In genomic region chr22:29787371-29787980, GRCh38 we compare ENCODE assay signal across 23 cellular contexts. TPM values are rescaled to one million over a fixed set of nuclear protein-coding genes. Genes with fewer than 3 reads are reported as not detected.
A peak's percentile ranks its signal among the peaks of the same experiment; 100 is the strongest.
DNase-seq lines count a peak whose midpoint lies in the region; ATAC-seq and TF ChIP-seq lines count a peak whose summit lies in the region.
"Had no signal": no experiment of that assay in that cellular context is flagged by ENCODE, and none has a peak within 500 bp of the region (broad histone marks: within the 10 kb centered on the region; RNA-seq: fewer than 3 reads in every experiment).

No MANE protein-coding gene starts in this region.

- intact Hi-C loops in natural killer cell (cut with micrococcal nuclease), result no loop called here

- H2AFZ ChIP-seq in H9 (ENCODE audit: low read length) (no peak overlapping the region), smooth muscle cell (ENCODE audit: low read depth) (no peak overlapping the region)
- H2AFZ ChIP-seq: GM23248 had no signal

- no peak overlapping the region for H3K56ac ChIP-seq in H9 (ENCODE audit: insufficient read length, low read depth, low read length)

- H3K27me3 Mint-ChIP-seq in H9 (ENCODE audit: low read depth), result no peaks in the 10 kb centered on the region
- H3K27me3 Mint-ChIP-seq in natural killer cell (ENCODE audit: low read depth in 2 of 2), result no peaks in the 10 kb centered on the region
- H3K27me3 Mint-ChIP-seq in T-helper 2 cell treated with Interferon-gamma antibody and Interleukin-4, amounts not matched to agents 5 μg/mL and 100 μg/mL, for 36 hours (ENCODE audit: low read depth), result no peaks in the 10 kb centered on the region
- H3K27me3 Mint-ChIP-seq: activated T-helper 17 cell treated with anti-CD3 and anti-CD28 coated beads, Interleukin-2, amount 50 U/mL, for 72 hours; IgD-negative memory B cell; memory B cell; natural killer cell treated with Interleukin-12 subunit alpha and Interleukin-12 subunit beta and Interleukin-15 and Interleukin-18, amount 100 ng/mL, for 72 hours had no signal

- H2BK5ac ChIP-seq in H9 (ENCODE audit: insufficient read length, low read length), result no peak overlapping the region

- no peaks in the 10 kb centered on the region for H3K79me1 ChIP-seq in H9 (ENCODE audit: insufficient read depth, low read depth, low read length, poor library complexity, severe bottlenecking)

- H3K27ac Mint-ChIP-seq in H9, result peak overlapping the region in 2 of 3 experiments; percentile 23 to 60; a peak in 5 of 7 replicates
- no peak overlapping the region for H3K27ac Mint-ChIP-seq in natural killer cell
- no peak overlapping the region for H3K27ac Mint-ChIP-seq in T-helper 2 cell treated with Interferon-gamma antibody and Interleukin-4, amounts not matched to agents 5 μg/mL and 100 μg/mL, for 36 hours
- H3K27ac Mint-ChIP-seq: activated T-helper 17 cell treated with anti-CD3 and anti-CD28 coated beads, Interleukin-2, amount 50 U/mL, for 72 hours; CD8-positive, alpha-beta T cell; IgD-negative memory B cell; natural killer cell treated with Interleukin-12 subunit alpha and Interleukin-12 subunit beta and Interleukin-15 and Interleukin-18, amount 100 ng/mL, for 72 hours had no signal

- H3K14ac ChIP-seq in H9 (ENCODE audit: insufficient read depth, low read length), result no peak overlapping the region

- peaks cover 4% of the 10 kb centered on the region for H3K36me3 ChIP-seq in smooth muscle cell (ENCODE audit: low read depth)

- no peak overlapping the region for H4K8ac ChIP-seq in H9 (replicated peaks; ENCODE audit: insufficient read length, low read depth, low read length)

- H2BK120ac ChIP-seq in H9 (ENCODE audit: low read depth, low read length, poor library complexity, severe bottlenecking), result no peak overlapping the region

- H3K36me3 Mint-ChIP-seq in H9 (ENCODE audit: insufficient read depth in 1 of 3, low read depth in 3 of 3) (peaks cover 2 to 44% (median 29%) of the 10 kb centered on the region in 3 experiments; a peak in 6 of 7 replicates), natural killer cell (peaks cover 9% of the 10 kb centered on the region)
- H3K36me3 Mint-ChIP-seq in T-helper 2 cell treated with Interferon-gamma antibody and Interleukin-4, amounts not matched to agents 5 μg/mL and 100 μg/mL, for 36 hours (ENCODE audit: low read depth), result peaks cover 25% of the 10 kb centered on the region

- H3K9me3 Mint-ChIP-seq in H9, result no peaks in the 10 kb centered on the region
- H3K9me3 Mint-ChIP-seq in natural killer cell, result no peaks in the 10 kb centered on the region
- no peaks in the 10 kb centered on the region for H3K9me3 Mint-ChIP-seq in T-helper 2 cell treated with Interferon-gamma antibody and Interleukin-4, amounts not matched to agents 5 μg/mL and 100 μg/mL, for 36 hours
- H3K9me3 Mint-ChIP-seq: activated T-helper 17 cell treated with anti-CD3 and anti-CD28 coated beads, Interleukin-2, amount 50 U/mL, for 72 hours; CD8-positive, alpha-beta T cell; IgD-negative memory B cell; immature natural killer cell; memory B cell; natural killer cell treated with Interleukin-12 subunit alpha and Interleukin-12 subunit beta and Interleukin-15 and Interleukin-18, amount 100 ng/mL, for 72 hours had no signal

- no peaks in the 10 kb centered on the region for H3K27me3 ChIP-seq in H9 (ENCODE audit: insufficient read depth, low read length)
- no peaks in the 10 kb centered on the region for H3K27me3 ChIP-seq in smooth muscle cell (ENCODE audit: low read depth)
- H3K27me3 ChIP-seq: heart left ventricle, SJSA1, upper lobe of right lung had no signal

- WGBS in H9 (ENCODE audit: extremely low coverage, insufficient read length, low lambda C conversion rate), result no CpG with 5 or more reads among the region's 9 CpGs
- 81% methylated on average over 9 of the region's 9 CpGs for WGBS in smooth muscle cell (ENCODE audit: low lambda C conversion rate)

- H3K4me3 Mint-ChIP-seq in H9, result no peak overlapping the region
- no peak overlapping the region for H3K4me3 Mint-ChIP-seq in natural killer cell
- no peak overlapping the region for H3K4me3 Mint-ChIP-seq in T-helper 2 cell treated with Interferon-gamma antibody and Interleukin-4, amounts not matched to agents 5 μg/mL and 100 μg/mL, for 36 hours
- H3K4me3 Mint-ChIP-seq: activated T-helper 17 cell treated with anti-CD3 and anti-CD28 coated beads, Interleukin-2, amount 50 U/mL, for 72 hours; CD8-positive, alpha-beta T cell; IgD-negative memory B cell; immature natural killer cell; memory B cell; natural killer cell treated with Interleukin-12 subunit alpha and Interleukin-12 subunit beta and Interleukin-15 and Interleukin-18, amount 100 ng/mL, for 72 hours had no signal

- DNase-seq in H9 (no peak), SK-N-DZ (ENCODE audit: low spot score) (peak; percentile 19), islet precursor cell (peak; percentile 81), smooth muscle cell (lab: John Stamatoyannopoulos, UW; ENCODE audit: unreplicated experiment) (no peak), kidney tubule cell (ENCODE audit: low spot score) (no peak), natural killer cell (no peak)
- DNase-seq in T-helper 2 cell treated with Interferon-gamma antibody and Interleukin-4, amounts not matched to agents 5 μg/mL and 100 μg/mL, for 36 hours (ENCODE audit: low spot score), result no peak
- DNase-seq: activated CD4-positive, CD25-positive, alpha-beta regulatory T cell treated with anti-CD3 and anti-CD28 coated beads, Interleukin-2, amount 50 U/mL, for 72 hours; CD8-positive, alpha-beta T cell; DMS79 treated with DMSO at 0.1 percent for 48 hours; effector CD8-positive, alpha-beta T cell; GM23248; heart left ventricle; immature natural killer cell; NCI-H2029 treated with DMSO at 0.1 percent for 48 hours; OCI-M1; stimulated activated naive CD4-positive, alpha-beta T cell; upper lobe of right lung had no signal

- H3F3A ChIP-seq in smooth muscle cell (ENCODE audit: low read depth), result no peaks in the 10 kb centered on the region

- H4K91ac ChIP-seq in H9 (ENCODE audit: insufficient read length, low read depth, low read length), result no peak overlapping the region

- H3K9me3 ChIP-seq in H9 (ENCODE audit: control insufficient read depth, low read depth, low read length), result no peaks in the 10 kb centered on the region
- H3K9me3 ChIP-seq in smooth muscle cell (replicated peaks; ENCODE audit: low read depth), result no peaks in the 10 kb centered on the region
- H3K9me3 ChIP-seq: heart left ventricle, SJSA1, upper lobe of right lung had no signal

- H3K23me2 ChIP-seq in H9 (ENCODE audit: insufficient read length, low read depth, low read length, poor library complexity, severe bottlenecking), result no peaks in the 10 kb centered on the region

- H3K79me2 ChIP-seq in H9 (ENCODE audit: insufficient read depth, low read length) (no peaks in the 10 kb centered on the region), smooth muscle cell (ENCODE audit: low read depth) (no peaks in the 10 kb centered on the region)

- H2AK5ac ChIP-seq in H9 (ENCODE audit: insufficient read length, low read length), result no peak overlapping the region

- no peak overlapping the region for H3T11ph ChIP-seq in H9 (ENCODE audit: low read length)

- no peaks in the 10 kb centered on the region for H3K4me1 ChIP-seq in H9 (ENCODE audit: insufficient read depth, low read length)
- no peaks in the 10 kb centered on the region for H3K4me1 ChIP-seq in smooth muscle cell (ENCODE audit: low read depth)

- H3K27ac ChIP-seq in H9 (ENCODE audit: insufficient read length, low read depth, low read length) (no peak overlapping the region), smooth muscle cell (ENCODE audit: low read depth) (peak overlapping the region; percentile 24)
- H3K27ac ChIP-seq: GM23248, heart left ventricle, SJSA1, upper lobe of right lung had no signal

- no peak overlapping the region for H2BK20ac ChIP-seq in H9 (ENCODE audit: low read depth, low read length, poor library complexity, severe bottlenecking)

- no peak overlapping the region for H3K4me2 ChIP-seq in H9 (ENCODE audit: insufficient read depth, insufficient read length, low read length)
- H3K4me2 ChIP-seq in smooth muscle cell, result no peak overlapping the region

- no peak for TF ChIP-seq CTCF in H9 (conservative IDR thresholded peaks at IDR 0.05)
- no peak for TF ChIP-seq CTCF in smooth muscle cell (IDR thresholded peaks at IDR 0.05; ENCODE audit: borderline replicate concordance, insufficient read depth, poor library complexity, severe bottlenecking)
- TF ChIP-seq CTCF in natural killer cell (IDR thresholded peaks at IDR 0.05), result no peak

- no peak overlapping the region for H2BK15ac ChIP-seq in H9 (ENCODE audit: low read depth, low read length)

- no peak overlapping the region for H3K18ac ChIP-seq in H9 (ENCODE audit: insufficient read length, low read depth, low read length)

- H3K4me3 ChIP-seq in smooth muscle cell, result no peak overlapping the region
- H3K4me3 ChIP-seq: GM23248, heart left ventricle, SJSA1, upper lobe of right lung had no signal

- no peak overlapping the region for H3K9ac ChIP-seq in H9 (ENCODE audit: extremely low read depth, insufficient read length, low read length)
- no peak overlapping the region for H3K9ac ChIP-seq in smooth muscle cell (ENCODE audit: low read depth)
- H3K9ac ChIP-seq: GM23248 had no signal

- H4K20me1 ChIP-seq in H9 (ENCODE audit: control insufficient read depth, insufficient read depth, insufficient read length) (no peaks in the 10 kb centered on the region), smooth muscle cell (ENCODE audit: low read depth) (no peaks in the 10 kb centered on the region)

- no peak for ATAC-seq in natural killer cell
- ATAC-seq: activated T-helper 17 cell treated with anti-CD3 and anti-CD28 coated beads, Interleukin-2, amount 50 U/mL, for 72 hours; CD8-positive, alpha-beta T cell; heart left ventricle; upper lobe of right lung had no signal

- no peak overlapping the region for H2BK12ac ChIP-seq in H9 (ENCODE audit: insufficient read length, low read depth, low read length)

- no peak overlapping the region for H3K23ac ChIP-seq in H9 (ENCODE audit: insufficient read length, low read depth, low read length)

- H3K4ac ChIP-seq in H9 (ENCODE audit: low read depth, low read length), result no peak overlapping the region

- H4K5ac ChIP-seq in H9 (ENCODE audit: insufficient read length, low read depth, low read length), result no peak overlapping the region

- H3K4me1 Mint-ChIP-seq in H9 (peaks cover 17 to 31% of the 10 kb centered on the region in 2 experiments), natural killer cell (no peaks in the 10 kb centered on the region)
- H3K4me1 Mint-ChIP-seq in T-helper 2 cell treated with Interferon-gamma antibody and Interleukin-4, amounts not matched to agents 5 μg/mL and 100 μg/mL, for 36 hours (ENCODE audit: low read depth), result no peaks in the 10 kb centered on the region
- H3K4me1 Mint-ChIP-seq: activated T-helper 17 cell treated with anti-CD3 and anti-CD28 coated beads, Interleukin-2, amount 50 U/mL, for 72 hours; immature natural killer cell had no signal

RNA-seq across cellular contexts. Expression of gene UQCR10, which starts 20.3 kb away (rescaled TPM):
- 116 and 124 TPM in 2 replicates for total RNA-seq in H9 (2021)
- polyA plus RNA-seq in SK-N-DZ (2014; cell fraction: cytosol; rRNA removed), result 98.6 and 126 TPM in 2 replicates
- 87.0 and 107 TPM in 2 replicates for polyA plus RNA-seq in SK-N-DZ (2014; cell fraction: nucleus; rRNA removed)
- 72.3 and 102 TPM in 2 replicates for total RNA-seq in smooth muscle cell
- 296 and 326 TPM in 2 replicates for polyA plus RNA-seq in smooth muscle cell
- total RNA-seq in natural killer cell, result 10 to 100 TPM; 33.6 to 40.8 (median 35.4) TPM

RNA-seq across cellular contexts. Expression of gene ZMAT5, which starts 20.7 kb away (rescaled TPM):
- 13.4 and 13.9 TPM in 2 replicates for total RNA-seq in H9 (2021)
- 49.1 and 51.6 TPM in 2 replicates for polyA plus RNA-seq in SK-N-DZ (2014; cell fraction: cytosol; rRNA removed)
- polyA plus RNA-seq in SK-N-DZ (2014; cell fraction: nucleus; rRNA removed), result 28.3 and 37.1 TPM in 2 replicates
- total RNA-seq in smooth muscle cell, result 22.7 and 26.0 TPM in 2 replicates
- 57.0 and 57.8 TPM in 2 replicates for polyA plus RNA-seq in smooth muscle cell
- 10 to 100 TPM; 15.9 to 20.0 (median 16.0) TPM for total RNA-seq in natural killer cell

RNA-seq across cellular contexts. Expression of gene ASCC2, which starts 50.6 kb away (rescaled TPM):
- total RNA-seq in H9 (2021) (46.5 and 48.2 TPM in 2 replicates), smooth muscle cell (27.8 and 32.1 TPM in 2 replicates), natural killer cell (100 to 1,000 TPM; 102 to 130 (median 128) TPM)
- 21.8 and 27.2 TPM in 2 replicates for polyA plus RNA-seq in SK-N-DZ (2014; cell fraction: cytosol; rRNA removed)
- 23.1 and 43.9 TPM in 2 replicates for polyA plus RNA-seq in SK-N-DZ (2014; cell fraction: nucleus; rRNA removed)
- 58.9 and 81.0 TPM in 2 replicates for polyA plus RNA-seq in smooth muscle cell

Comparison
In these comparisons a context has a peak if more than half of its experiments do, and no peak if none do; other contexts are left out.
1. DNase-seq: peak in SK-N-DZ (single experiment) and islet precursor cell (single experiment); none in H9 (single experiment), smooth muscle cell (single experiment), kidney tubule cell (single experiment), natural killer cell (single experiment) and T-helper 2 cell treated with Interferon-gamma antibody and Interleukin-4, amounts not matched to agents 5 μg/mL and 100 μg/mL, for 36 hours (single experiment).
2. H3K27ac Mint-ChIP-seq: peak in H9 (2 of 3); none in natural killer cell (0 of 2) and T-helper 2 cell treated with Interferon-gamma antibody and Interleukin-4, amounts not matched to agents 5 μg/mL and 100 μg/mL, for 36 hours (single experiment).